ENCODE assay signal across 19 cellular contexts in the genomic region with DNA sequence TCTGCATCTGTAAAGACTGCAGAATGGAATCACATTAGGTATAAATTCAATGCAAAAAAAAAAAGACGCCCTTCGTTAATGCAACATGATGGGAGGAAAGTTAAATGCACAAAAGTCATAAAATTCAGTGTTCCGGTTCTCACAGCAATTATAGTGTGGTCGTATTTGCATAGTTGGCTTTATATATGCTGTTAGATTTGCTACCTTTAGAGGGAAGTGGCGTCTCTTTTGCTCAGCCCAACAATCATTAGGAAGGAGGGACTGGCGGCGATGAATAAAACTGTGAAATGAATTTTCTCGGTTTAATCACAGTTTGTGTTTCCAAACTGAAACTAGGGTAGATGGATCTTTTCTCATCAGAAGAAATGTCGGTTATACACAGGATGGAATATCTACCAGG.
DNase-seq lines count a peak whose midpoint lies in the region; ATAC-seq, FAIRE-seq and TF ChIP-seq lines count a peak whose summit lies in the region.
"Had no signal": no experiment of that assay in that cellular context is flagged by ENCODE, and none has a peak within 500 bp of the region (broad histone marks: within the 10 kb centered on the region; RNA-seq: fewer than 3 reads in every experiment).

No MANE protein-coding gene starts in this region.

- H3K79me2 ChIP-seq in Loucy (ENCODE audit: insufficient read depth, low read length), result no peaks in the 10 kb centered on the region
- peaks cover 5% of the 10 kb centered on the region for H3K79me2 ChIP-seq in neural cell (replicated peaks; ENCODE audit: insufficient read depth, low read length)
- H3K79me2 ChIP-seq in HepG2 (ENCODE audit: insufficient read depth, low read length), result no peaks in the 10 kb centered on the region

- H4K20me1 ChIP-seq in Loucy (ENCODE audit: insufficient read depth, low read length, poor library complexity, severe bottlenecking) (no peaks in the 10 kb centered on the region), neural cell (ENCODE audit: insufficient read depth) (no peaks in the 10 kb centered on the region), HepG2 (ENCODE audit: insufficient read depth, low read length) (no peaks in the 10 kb centered on the region)

- H3K27ac ChIP-seq in A673 (ENCODE audit: low read depth, low read length, poor library complexity, severe bottlenecking) (no peak overlapping the region), VCaP (no peak overlapping the region), neural cell (ENCODE audit: low read length) (no peak overlapping the region), HepG2 (ENCODE audit: extremely low read length, insufficient read depth, low read length) (no peak overlapping the region)
- H3K27ac ChIP-seq: C4-2B had no signal

- DNase-seq in A673 (ENCODE audit: low spot score), result peak; percentile 14
- no peak for DNase-seq in HepG2 (ENCODE audit: low spot score)
- no peak for DNase-seq in activated CD4-positive, alpha-beta T cell treated with anti-CD3 and anti-CD28 coated beads, Interleukin-2, amount 50 U/mL, for 48 hours
- no peak for DNase-seq in ACHN
- DNase-seq: 8988T; BE2C; Caco-2; CD4-positive, alpha-beta T cell; HFFc6 had no signal

- no peak for TF ChIP-seq POLR2A in HepG2 (IDR thresholded peaks at IDR 0.05; ENCODE audit: insufficient read depth in 1 of 2, low read depth in 2 of 2, low read length in 2 of 2)

- WGBS in HepG2 (ENCODE audit: low lambda C conversion rate), result 6% methylated on average over 9 of the region's 9 CpGs

- POLR2A ChIA-PET in A673 (lab: Charles Lee; ENCODE audit: low non-redundant PET), result no interaction called here
- POLR2A ChIA-PET in HepG2 (lab: Yijun Ruan, JAX), result no interaction called here

- no peaks in the 10 kb centered on the region for H3K9me3 ChIP-seq in A673 (ENCODE audit: low read depth, low read length, poor library complexity, severe bottlenecking)
- H3K9me3 ChIP-seq in Loucy (ENCODE audit: insufficient read depth, low read depth, low read length), result no peaks in the 10 kb centered on the region
- H3K9me3 ChIP-seq in neural cell (ENCODE audit: low read length), result no peaks in the 10 kb centered on the region
- no peaks in the 10 kb centered on the region for H3K9me3 ChIP-seq in HepG2 (ENCODE audit: low read length)
- H3K9me3 ChIP-seq: BE2C, Caco-2 had no signal

- no peaks in the 10 kb centered on the region for H3K9me2 ChIP-seq in Loucy (replicated peaks; ENCODE audit: low read depth, low read length)
- no peaks in the 10 kb centered on the region for H3K9me2 ChIP-seq in neural cell (ENCODE audit: insufficient read depth, low read length)

- TF ChIP-seq EP300 in neural cell (conservative IDR thresholded peaks at IDR 0.05; ENCODE audit: poor library complexity, severe bottlenecking), result no peak
- no peak for TF ChIP-seq EP300 in HepG2 (IDR thresholded peaks at IDR 0.05; ENCODE audit: low read depth in 2 of 2, low read length in 2 of 2)
- no peak for TF ChIP-seq EP300 in HepG2 (CRISPR knock-in tag; IDR thresholded peaks at IDR 0.05; ENCODE audit: borderline replicate concordance)

- H2AFZ ChIP-seq in Loucy (ENCODE audit: low read length) (no peak overlapping the region), neural cell (ENCODE audit: low read depth, low read length) (no peak overlapping the region), HepG2 (ENCODE audit: low read length) (no peak overlapping the region)

- no peak overlapping the region for H3K4me3 ChIP-seq in A673 (ENCODE audit: low read depth, low read length, poor library complexity, severe bottlenecking)
- peak overlapping the region; percentile 30 for H3K4me3 ChIP-seq in Loucy (ENCODE audit: low read length, poor library complexity, severe bottlenecking)
- no peak overlapping the region for H3K4me3 ChIP-seq in neural cell (ENCODE audit: low read length)
- no peak overlapping the region for H3K4me3 ChIP-seq in HepG2 (replicated peaks in 1 of 3; ENCODE audit: insufficient read depth in 1 of 3, low read depth in 2 of 3, low read length in 3 of 3)

- H3F3A ChIP-seq in Loucy (ENCODE audit: low read depth) (no peaks in the 10 kb centered on the region), neural cell (ENCODE audit: insufficient read depth, low read length, poor library complexity, severe bottlenecking) (no peaks in the 10 kb centered on the region)

- no peak for TF ChIP-seq CTCF in A673 (conservative IDR thresholded peaks at IDR 0.05; ENCODE audit: low read depth, low read length)
- TF ChIP-seq CTCF in Loucy (conservative IDR thresholded peaks at IDR 0.05; ENCODE audit: low read length), result no peak
- TF ChIP-seq CTCF in VCaP (conservative IDR thresholded peaks at IDR 0.05), result peak; percentile 71
- TF ChIP-seq CTCF in neural cell (IDR thresholded peaks at IDR 0.05; ENCODE audit: poor library complexity, severe bottlenecking), result peak; percentile 34
- no peak for TF ChIP-seq CTCF in HepG2 (CRISPR knock-in tag; IDR thresholded peaks at IDR 0.05)

- BruUV-seq in A673 (replicated peaks; lab: Mats Ljungman, UMichigan) (no TSS peak), HepG2 (replicated peaks; lab: Mats Ljungman, UMichigan) (no TSS peak)

- H3K4me1 ChIP-seq in A673 (ENCODE audit: insufficient read depth, low read length, poor library complexity, severe bottlenecking) (peaks cover 3% of the 10 kb centered on the region), Loucy (ENCODE audit: insufficient read depth, low read length, poor library complexity, severe bottlenecking) (no peaks in the 10 kb centered on the region), HepG2 (ENCODE audit: insufficient read depth, low read length) (no peaks in the 10 kb centered on the region)
- H3K4me1 ChIP-seq: BE2C, Caco-2 had no signal

- H3K27me3 ChIP-seq in A673 (replicated peaks; ENCODE audit: insufficient read depth, low read depth, low read length, poor library complexity), result peaks cover 83% of the 10 kb centered on the region
- H3K27me3 ChIP-seq in Loucy (ENCODE audit: insufficient read depth, low read length, poor library complexity, severe bottlenecking), result no peaks in the 10 kb centered on the region
- peaks cover 5% of the 10 kb centered on the region for H3K27me3 ChIP-seq in neural cell (ENCODE audit: insufficient read depth, low read depth, low read length)
- H3K27me3 ChIP-seq in HepG2 (ENCODE audit: control insufficient read depth in 1 of 2, insufficient read depth in 2 of 2, low read length in 2 of 2), result peaks cover 1 to 69% of the 10 kb centered on the region in 2 experiments; a peak in 4 of 5 replicates

- H3K9ac ChIP-seq in Loucy (ENCODE audit: low read depth, low read length, poor library complexity, severe bottlenecking) (no peak overlapping the region), neural cell (ENCODE audit: low read length) (no peak overlapping the region), HepG2 (ENCODE audit: insufficient read depth, low read depth, low read length) (no peak overlapping the region)

- in situ Hi-C loops in HepG2 (cut with HindIII; ENCODE audit: extremely low pct_ligation_motif_present, low pct_unique_long_range_greater_than_20kb) (no loop called here), ACHN (cut with HindIII; ENCODE audit: low pct_ligation_motif_present, low pct_unique_long_range_greater_than_20kb, low sequenced_read_pairs) (no loop called here)

- H3K4me2 ChIP-seq in Loucy (ENCODE audit: low read depth, low read length, poor library complexity, severe bottlenecking), result peak overlapping the region; percentile 39
- no peak overlapping the region for H3K4me2 ChIP-seq in neural cell (ENCODE audit: low read length)
- H3K4me2 ChIP-seq in HepG2 (ENCODE audit: low read depth, low read length), result no peak overlapping the region

- intact Hi-C loops in A673 (cut with micrococcal nuclease; ENCODE audit: unreplicated experiment), result no loop called here
- intact Hi-C loops in HepG2 (cut with micrococcal nuclease; ENCODE audit: unreplicated experiment), result no loop called here

- CTCF ChIA-PET in A673 (lab: Charles Lee) (interaction anchor here (0.6 kb wide), 1 partner anchor 906 kb away, joined by 8 read pairs; no protein-coding TSS in a partner anchor), HepG2 (lab: Yijun Ruan, JAX; ENCODE audit: low intra/inter-chr PET ratio, low total read pairs) (no interaction called here)

- H3K36me3 ChIP-seq in A673 (ENCODE audit: insufficient read depth, low read length, poor library complexity, severe bottlenecking) (no peaks in the 10 kb centered on the region), Loucy (ENCODE audit: insufficient read depth, low read length) (no peaks in the 10 kb centered on the region), neural cell (ENCODE audit: insufficient read depth, low read length) (no peaks in the 10 kb centered on the region), HepG2 (replicated peaks in 1 of 2; ENCODE audit: control insufficient read depth in 1 of 2, insufficient read depth in 2 of 2, low read length in 2 of 2) (no peaks in the 10 kb centered on the region)
- H3K36me3 ChIP-seq: BE2C had no signal

- peak; percentile 47 for TF ChIP-seq RAD21 in neural cell (conservative IDR thresholded peaks at IDR 0.05)
- TF ChIP-seq RAD21 in HepG2 (CRISPR knock-in tag; IDR thresholded peaks at IDR 0.05), result no peak

- no peak for FAIRE-seq in HepG2 (lab: Jason Lieb, UNC)
- FAIRE-seq: D721Med, G401.6, GM12891, GM19239, H54 had no signal

- no peak for ATAC-seq in HepG2
- ATAC-seq: HCT116 had no signal

TF ChIP-seq in neural cell, 6 proteins besides CTCF, POLR2A, EP300 and RAD21:
- TF ChIP-seq SMC3 (conservative IDR thresholded peaks at IDR 0.05; ENCODE audit: poor library complexity) (peak; percentile 32), POLR2AphosphoS5 (IDR thresholded peaks at IDR 0.05) (no peak)

TF ChIP-seq in HepG2, 621 proteins besides CTCF, POLR2A, EP300 and RAD21:
- TF ChIP-seq, protein P1, sequence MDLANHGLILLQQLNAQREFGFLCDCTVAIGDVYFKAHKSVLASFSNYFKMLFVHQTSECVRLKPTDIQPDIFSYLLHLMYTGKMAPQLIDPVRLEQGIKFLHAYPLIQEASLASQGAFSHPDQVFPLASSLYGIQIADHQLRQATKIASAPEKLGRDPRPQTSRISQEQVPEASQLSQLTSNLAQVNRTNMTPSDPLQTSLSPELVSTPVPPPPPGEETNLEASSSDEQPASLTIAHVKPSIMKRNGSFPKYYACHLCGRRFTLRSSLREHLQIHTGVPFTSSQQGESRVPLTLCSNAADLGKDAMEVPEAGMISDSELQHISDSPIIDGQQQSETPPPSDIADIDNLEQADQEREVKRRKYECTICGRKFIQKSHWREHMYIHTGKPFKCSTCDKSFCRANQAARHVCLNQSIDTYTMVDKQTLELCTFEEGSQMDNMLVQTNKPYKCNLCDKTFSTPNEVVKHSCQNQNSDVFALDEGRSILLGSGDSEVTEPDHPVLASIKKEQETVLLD (CRISPR knock-in tag; IDR thresholded peaks at IDR 0.05; ENCODE audit: low read depth), result no peak
- TF ChIP-seq NR2C2 (CRISPR knock-in tag; IDR thresholded peaks at IDR 0.05; ENCODE audit: borderline replicate concordance) (no peak), ZNF572 (CRISPR knock-in tag; IDR thresholded peaks at IDR 0.05) (no peak)

Comparison
In these comparisons a context has a peak if more than half of its experiments do, and no peak if none do; other contexts are left out.
1. CTCF ChIP-seq: peak in VCaP (single experiment) and neural cell (single experiment); none in A673 (single experiment), Loucy (single experiment) and HepG2 (single experiment).